Comparison of ENCODE assay signal across 8 cellular contexts in genomic region chr2:25362049-25362563, GRCh38. TPM values are rescaled to one million over a fixed set of nuclear protein-coding genes. Genes with fewer than 3 reads are reported as not detected.
A peak's percentile ranks its signal among the peaks of the same experiment; 100 is the strongest.
DNase-seq lines count a peak whose midpoint lies in the region; ATAC-seq and TF ChIP-seq lines count a peak whose summit lies in the region.

No MANE protein-coding gene starts in this region.

- intact Hi-C loops in sciatic nerve (cut with DNase I): no loop called here

- DNase-seq in NCI-H1930 (lab: John Stamatoyannopoulos, UW) (peak; percentile 83 to 90), T1000 (lab: John Stamatoyannopoulos, UW) (peak; percentile 88), astrocyte of the spinal cord (ENCODE audit: low read depth, low spot score) (peak; percentile 87), hypothalamus (lab: John Stamatoyannopoulos, UW) (peak; percentile 55 to 95 (median 88)), sciatic nerve (ENCODE audit: low spot score) (peak; percentile 96), DMS79 treated with DMSO at 0.1 percent for 48 hours (lab: John Stamatoyannopoulos, UW) (no peak)

- peak; percentile 97 for TF ChIP-seq CTCF in astrocyte of the spinal cord (IDR thresholded peaks at IDR 0.05; ENCODE audit: low read depth, low read length)

- ATAC-seq in GM18508 (IDR thresholded peaks at IDR 0.05; ENCODE audit: insufficient read depth, unreplicated experiment): peak; percentile 72
- peak; percentile 83 for ATAC-seq in HG02970 (IDR thresholded peaks at IDR 0.05; ENCODE audit: low FRiP score, unreplicated experiment)
- peak; percentile 98 for ATAC-seq in sciatic nerve

- H3K4me3 ChIP-seq in astrocyte of the spinal cord (ENCODE audit: low read depth, low read length): peak overlapping the region; percentile 34

- in situ Hi-C loops in astrocyte of the spinal cord (cut with HindIII; ENCODE audit: low sequenced_read_pairs): no loop called here

RNA-seq across cellular contexts. Expression of gene DNMT3A, which starts 20.4 kb away (rescaled TPM):
- total RNA-seq in sciatic nerve: 35.0 TPM
